10 cellular contexts compared by ENCODE assay signal in genomic region chr7:108559253-108559652, GRCh38.
"Had no signal": no experiment of that assay in that cellular context is flagged by ENCODE, and none has a peak within 500 bp of the region (broad histone marks: within the 10 kb centered on the region; RNA-seq: fewer than 3 reads in every experiment).

No MANE protein-coding gene starts in this region.

- FAIRE-seq: H1, H54, K562 had no signal

- H3K27ac Mint-ChIP-seq: HFFc6 had no signal

- H3K9ac ChIP-seq: GM23248 had no signal

- H2AFZ ChIP-seq: GM23248 had no signal

- H3K4me1 ChIP-seq: HAP-1 had no signal

- H3K4me3 Mint-ChIP-seq: HFFc6 had no signal

- DNase-seq: GM23248, HFFc6, IMR-90, KG1 had no signal

- H3K4me3 ChIP-seq: GM23248, HAP-1, K562 had no signal

- ATAC-seq: HCT116 had no signal

- H3K27ac ChIP-seq: GM23248, HL-60 had no signal
